ENCODE assay signal across 1 cellular context in genomic region chr2:178072383-178073301, GRCh38.
TF ChIP-seq lines count a peak whose summit lies in the region.

Gene PDE11A, minus strand, starts transcription at chr2:178072777. Its CDS starts 340 bp downstream, at chr2:178072437.

TF ChIP-seq in HepG2, 621 proteins besides CTCF, POLR2A, EP300 and RAD21 (continued from another document and continues in another):
- TF ChIP-seq ZNF704 (CRISPR knock-in tag; IDR thresholded peaks at IDR 0.05; ENCODE audit: borderline replicate concordance) = no peak
- peak; percentile 80; the same call in 1 of the 2 replicates for TF ChIP-seq AHR (CRISPR knock-in tag; IDR thresholded peaks at IDR 0.05)
- TF ChIP-seq IKZF4 (CRISPR knock-in tag; IDR thresholded peaks at IDR 0.05; ENCODE audit: borderline replicate concordance, low read depth, not compliant biosample characterization) = peak; percentile 72
- peak; percentile 31; the same call in 1 of the 2 replicates for TF ChIP-seq TCF7 (IDR thresholded peaks at IDR 0.05; ENCODE audit: low read depth)
- peak; percentile 87 for TF ChIP-seq ERF (CRISPR knock-in tag; IDR thresholded peaks at IDR 0.05)
- no peak for TF ChIP-seq RNF219 (CRISPR knock-in tag; IDR thresholded peaks at IDR 0.05)
- no peak for TF ChIP-seq EHMT2 (IDR thresholded peaks at IDR 0.05; ENCODE audit: borderline replicate concordance, low read depth, low read length)
- TF ChIP-seq ZNF768 (CRISPR knock-in tag; IDR thresholded peaks at IDR 0.05) = peak; percentile 92
- TF ChIP-seq ZNF782 (CRISPR knock-in tag; IDR thresholded peaks at IDR 0.05; ENCODE audit: borderline replicate concordance) = no peak; the same call in 1 of the 2 replicates
- peak; percentile 75 for TF ChIP-seq AKAP8 (CRISPR knock-in tag; IDR thresholded peaks at IDR 0.05)
- TF ChIP-seq WIZ (CRISPR knock-in tag; IDR thresholded peaks at IDR 0.05) = 0 out of 2 replicates have a peak, but pooled peaks have one; percentile 48
- TF ChIP-seq RXRA (CRISPR knock-in tag; IDR thresholded peaks at IDR 0.05) = peak; percentile 85
- peak; percentile 32; the same call in 1 of the 2 replicates for TF ChIP-seq BORCS8-MEF2B (CRISPR knock-in tag; IDR thresholded peaks at IDR 0.05)
- peak; percentile 69 for TF ChIP-seq ASH2L (IDR thresholded peaks at IDR 0.05; ENCODE audit: insufficient read length, low read depth, low read length)
- TF ChIP-seq DPF2 (CRISPR knock-in tag; IDR thresholded peaks at IDR 0.05; ENCODE audit: borderline replicate concordance, low read depth) = peak; percentile 61; the same call in 1 of the 2 replicates
- no peak for TF ChIP-seq ZNF775 (CRISPR knock-in tag; IDR thresholded peaks at IDR 0.05; ENCODE audit: borderline replicate concordance)
- peak; percentile 98 for TF ChIP-seq KAT7 (CRISPR knock-in tag; IDR thresholded peaks at IDR 0.05; ENCODE audit: borderline replicate concordance)
- no peak for TF ChIP-seq TCF7L2 (IDR thresholded peaks at IDR 0.05; ENCODE audit: low read depth, low read length)
- TF ChIP-seq ZSCAN9 (CRISPR knock-in tag; IDR thresholded peaks at IDR 0.05; ENCODE audit: borderline replicate concordance) = peak; percentile 93
- no peak for TF ChIP-seq ZIK1 (CRISPR knock-in tag; IDR thresholded peaks at IDR 0.05; ENCODE audit: borderline replicate concordance, low read depth)
- no peak for TF ChIP-seq CCDC6 (CRISPR knock-in tag; IDR thresholded peaks at IDR 0.05)
- TF ChIP-seq TBP (CRISPR knock-in tag; IDR thresholded peaks at IDR 0.05) = no peak
- TF ChIP-seq RFX3 (CRISPR knock-in tag; IDR thresholded peaks at IDR 0.05) = no peak
- peak; percentile 78; the same call in 1 of the 2 replicates for TF ChIP-seq KAT8 (CRISPR knock-in tag; IDR thresholded peaks at IDR 0.05)
- no peak for TF ChIP-seq NFE2L2 (IDR thresholded peaks at IDR 0.05; ENCODE audit: low read length)
- TF ChIP-seq TEAD3 (CRISPR knock-in tag; optimal IDR thresholded peaks at IDR 0.05; ENCODE audit: borderline replicate concordance) = peak; percentile 84
- TF ChIP-seq ZNF296 (CRISPR knock-in tag; conservative IDR thresholded peaks at IDR 0.05) = no peak
- peak; percentile 66; the same call in 1 of the 2 replicates for TF ChIP-seq NCOA2 (CRISPR knock-in tag; IDR thresholded peaks at IDR 0.05)
- peak; percentile 76 for TF ChIP-seq BCL6 (CRISPR knock-in tag; IDR thresholded peaks at IDR 0.05)
- TF ChIP-seq MAZ (IDR thresholded peaks at IDR 0.05; ENCODE audit: borderline replicate concordance, low read depth, low read length) = 0 out of 2 replicates have a peak, but pooled peaks have one; percentile 59
- TF ChIP-seq MAZ (CRISPR knock-in tag; IDR thresholded peaks at IDR 0.05; ENCODE audit: low read depth) = peak; percentile 76
- peak; percentile 77 for TF ChIP-seq FOSL2 (CRISPR knock-in tag; IDR thresholded peaks at IDR 0.05)
- peak; percentile 82; the same call in 1 of the 2 replicates for TF ChIP-seq ZNF614 (CRISPR knock-in tag; IDR thresholded peaks at IDR 0.05; ENCODE audit: borderline replicate concordance)
- TF ChIP-seq CHD4 (IDR thresholded peaks at IDR 0.05; ENCODE audit: borderline replicate concordance, low read length) = no peak
- no peak for TF ChIP-seq NR3C1 (CRISPR knock-in tag; IDR thresholded peaks at IDR 0.05)
- no peak; the same call in 1 of the 2 replicates for TF ChIP-seq GFI1 (CRISPR knock-in tag; IDR thresholded peaks at IDR 0.05; ENCODE audit: borderline replicate concordance)
- 0 out of 2 replicates have a peak, but pooled peaks have one; percentile 27 for TF ChIP-seq CSRNP1 (CRISPR knock-in tag; IDR thresholded peaks at IDR 0.05)
- TF ChIP-seq HDAC2 (CRISPR knock-in tag; IDR thresholded peaks at IDR 0.05) = peak; percentile 74
- TF ChIP-seq ZNF281 (CRISPR knock-in tag; IDR thresholded peaks at IDR 0.05; ENCODE audit: borderline replicate concordance) = peak; percentile 52; the same call in 1 of the 2 replicates
- TF ChIP-seq SAP130 (CRISPR knock-in tag; IDR thresholded peaks at IDR 0.05; ENCODE audit: low read depth) = peak; percentile 93
- no peak for TF ChIP-seq ZFP82 (CRISPR knock-in tag; IDR thresholded peaks at IDR 0.05; ENCODE audit: borderline replicate concordance)
- TF ChIP-seq ISX (CRISPR knock-in tag; conservative IDR thresholded peaks at IDR 0.05) = no peak
- TF ChIP-seq SAFB2 (CRISPR knock-in tag; IDR thresholded peaks at IDR 0.05; ENCODE audit: borderline replicate concordance, low read depth) = no peak
- peak; percentile 18 for TF ChIP-seq CEBPG (CRISPR knock-in tag; IDR thresholded peaks at IDR 0.05)
- TF ChIP-seq HNRNPK (IDR thresholded peaks at IDR 0.05; ENCODE audit: low read depth, low read length, poor library complexity, severe bottlenecking) = no peak
- TF ChIP-seq NR1H2 (CRISPR knock-in tag; IDR thresholded peaks at IDR 0.05; ENCODE audit: borderline replicate concordance, low read depth) = no peak
- TF ChIP-seq, protein P1, sequence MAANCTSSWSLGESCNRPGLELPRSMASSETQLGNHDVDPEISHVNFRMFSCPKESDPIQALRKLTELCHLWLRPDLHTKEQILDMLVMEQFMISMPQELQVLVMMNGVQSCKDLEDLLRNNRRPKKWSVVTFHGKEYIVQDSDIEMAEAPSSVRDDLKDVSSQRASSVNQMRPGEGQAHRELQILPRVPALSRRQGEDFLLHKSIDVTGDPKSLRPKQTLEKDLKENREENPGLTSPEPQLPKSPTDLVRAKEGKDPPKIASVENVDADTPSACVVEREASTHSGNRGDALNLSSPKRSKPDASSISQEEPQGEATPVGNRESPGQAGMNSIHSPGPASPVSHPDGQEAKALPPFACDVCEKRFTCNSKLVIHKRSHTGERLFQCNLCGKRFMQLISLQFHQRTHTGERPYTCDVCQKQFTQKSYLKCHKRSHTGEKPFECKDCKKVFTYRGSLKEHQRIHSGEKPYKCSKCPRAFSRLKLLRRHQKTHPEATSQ (CRISPR knock-in tag; IDR thresholded peaks at IDR 0.05; ENCODE audit: borderline replicate concordance) = no peak; the same call in none of the 2 replicates
- TF ChIP-seq ZNF547 (CRISPR knock-in tag; IDR thresholded peaks at IDR 0.05) = peak; percentile 90; the same call in 1 of the 2 replicates
- no peak for TF ChIP-seq NFKBIZ (CRISPR knock-in tag; IDR thresholded peaks at IDR 0.05)
- TF ChIP-seq, protein P2, sequence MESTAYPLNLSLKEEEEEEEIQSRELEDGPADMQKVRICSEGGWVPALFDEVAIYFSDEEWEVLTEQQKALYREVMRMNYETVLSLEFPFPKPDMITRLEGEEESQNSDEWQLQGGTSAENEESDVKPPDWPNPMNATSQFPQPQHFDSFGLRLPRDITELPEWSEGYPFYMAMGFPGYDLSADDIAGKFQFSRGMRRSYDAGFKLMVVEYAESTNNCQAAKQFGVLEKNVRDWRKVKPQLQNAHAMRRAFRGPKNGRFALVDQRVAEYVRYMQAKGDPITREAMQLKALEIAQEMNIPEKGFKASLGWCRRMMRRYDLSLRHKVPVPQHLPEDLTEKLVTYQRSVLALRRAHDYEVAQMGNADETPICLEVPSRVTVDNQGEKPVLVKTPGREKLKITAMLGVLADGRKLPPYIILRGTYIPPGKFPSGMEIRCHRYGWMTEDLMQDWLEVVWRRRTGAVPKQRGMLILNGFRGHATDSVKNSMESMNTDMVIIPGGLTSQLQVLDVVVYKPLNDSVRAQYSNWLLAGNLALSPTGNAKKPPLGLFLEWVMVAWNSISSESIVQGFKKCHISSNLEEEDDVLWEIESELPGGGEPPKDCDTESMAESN (CRISPR knock-in tag; conservative IDR thresholded peaks at IDR 0.05) = peak; percentile 88
- no peak for TF ChIP-seq NR2F2 (IDR thresholded peaks at IDR 0.05; ENCODE audit: borderline replicate concordance, low read depth)
- TF ChIP-seq ELF3 (CRISPR knock-in tag; IDR thresholded peaks at IDR 0.05) = peak; percentile 79; the same call in 1 of the 2 replicates
- TF ChIP-seq, protein P3, sequence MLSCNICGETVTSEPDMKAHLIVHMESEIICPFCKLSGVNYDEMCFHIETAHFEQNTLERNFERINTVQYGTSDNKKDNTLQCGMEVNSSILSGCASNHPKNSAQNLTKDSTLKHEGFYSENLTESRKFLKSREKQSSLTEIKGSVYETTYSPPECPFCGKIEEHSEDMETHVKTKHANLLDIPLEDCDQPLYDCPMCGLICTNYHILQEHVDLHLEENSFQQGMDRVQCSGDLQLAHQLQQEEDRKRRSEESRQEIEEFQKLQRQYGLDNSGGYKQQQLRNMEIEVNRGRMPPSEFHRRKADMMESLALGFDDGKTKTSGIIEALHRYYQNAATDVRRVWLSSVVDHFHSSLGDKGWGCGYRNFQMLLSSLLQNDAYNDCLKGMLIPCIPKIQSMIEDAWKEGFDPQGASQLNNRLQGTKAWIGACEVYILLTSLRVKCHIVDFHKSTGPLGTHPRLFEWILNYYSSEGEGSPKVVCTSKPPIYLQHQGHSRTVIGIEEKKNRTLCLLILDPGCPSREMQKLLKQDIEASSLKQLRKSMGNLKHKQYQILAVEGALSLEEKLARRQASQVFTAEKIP (CRISPR knock-in tag; IDR thresholded peaks at IDR 0.05; ENCODE audit: borderline replicate concordance) = no peak
- peak; percentile 84; the same call in 1 of the 2 replicates for TF ChIP-seq GLI4 (CRISPR knock-in tag; IDR thresholded peaks at IDR 0.05; ENCODE audit: borderline replicate concordance)
- peak; percentile 56; the same call in 1 of the 2 replicates for TF ChIP-seq MTF2 (CRISPR knock-in tag; IDR thresholded peaks at IDR 0.05; ENCODE audit: borderline replicate concordance)
- TF ChIP-seq ZFY (CRISPR knock-in tag; IDR thresholded peaks at IDR 0.05) = peak; percentile 81
- TF ChIP-seq, protein P4, sequence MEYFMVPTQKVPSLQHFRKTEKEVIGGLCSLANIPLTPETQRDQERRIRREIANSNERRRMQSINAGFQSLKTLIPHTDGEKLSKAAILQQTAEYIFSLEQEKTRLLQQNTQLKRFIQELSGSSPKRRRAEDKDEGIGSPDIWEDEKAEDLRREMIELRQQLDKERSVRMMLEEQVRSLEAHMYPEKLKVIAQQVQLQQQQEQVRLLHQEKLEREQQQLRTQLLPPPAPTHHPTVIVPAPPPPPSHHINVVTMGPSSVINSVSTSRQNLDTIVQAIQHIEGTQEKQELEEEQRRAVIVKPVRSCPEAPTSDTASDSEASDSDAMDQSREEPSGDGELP (IDR thresholded peaks at IDR 0.05; ENCODE audit: borderline replicate concordance, low read depth) = peak; percentile 75; the same call in 1 of the 2 replicates
- no peak for TF ChIP-seq PLRG1 (conservative IDR thresholded peaks at IDR 0.05)
